In the genomic region with DNA sequence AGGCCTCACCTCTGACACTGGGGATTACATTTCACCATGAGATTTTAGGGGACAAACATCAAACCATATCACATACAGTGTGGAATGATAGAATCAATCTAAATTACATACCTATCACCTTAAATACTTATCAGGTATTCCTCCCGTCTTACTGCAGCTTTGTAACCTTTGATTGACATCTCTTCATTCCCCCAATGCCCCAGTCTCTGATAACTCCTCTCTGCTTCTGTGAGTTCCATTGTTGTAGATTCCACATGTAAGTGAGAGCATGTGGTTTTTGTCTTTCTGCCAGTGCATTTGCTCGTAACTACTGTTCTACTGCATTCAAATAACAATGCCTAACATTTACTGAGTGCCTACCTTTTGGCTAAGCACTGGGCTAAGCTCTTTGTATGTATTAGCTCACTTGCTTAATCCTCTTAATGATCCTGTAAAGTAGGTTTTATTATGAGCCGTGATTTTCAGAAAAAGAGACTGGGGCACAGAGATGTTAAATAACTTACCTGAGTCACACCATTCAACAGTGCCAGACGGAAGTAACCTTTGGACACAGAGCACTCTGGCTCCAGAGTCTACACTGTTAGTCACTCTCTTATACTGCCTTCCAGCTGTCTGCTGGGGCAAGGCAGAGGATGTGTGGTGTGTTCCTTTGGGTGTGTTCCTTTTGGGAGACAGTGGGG, we compare ENCODE assay signal across 1 cellular context.
TF ChIP-seq lines count a peak whose summit lies in the region.

No MANE protein-coding gene starts in this region.

TF ChIP-seq in liver, 16 proteins besides CTCF, POLR2A, EP300 and RAD21 (continued from another document):
- TF ChIP-seq, protein P1, sequence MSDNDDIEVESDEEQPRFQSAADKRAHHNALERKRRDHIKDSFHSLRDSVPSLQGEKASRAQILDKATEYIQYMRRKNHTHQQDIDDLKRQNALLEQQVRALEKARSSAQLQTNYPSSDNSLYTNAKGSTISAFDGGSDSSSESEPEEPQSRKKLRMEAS (IDR thresholded peaks at IDR 0.05) = no peak
- TF ChIP-seq YY1 (IDR thresholded peaks at IDR 0.05) = no peak
